Comparison of ENCODE assay signal across 8 cellular contexts in the genomic region with DNA sequence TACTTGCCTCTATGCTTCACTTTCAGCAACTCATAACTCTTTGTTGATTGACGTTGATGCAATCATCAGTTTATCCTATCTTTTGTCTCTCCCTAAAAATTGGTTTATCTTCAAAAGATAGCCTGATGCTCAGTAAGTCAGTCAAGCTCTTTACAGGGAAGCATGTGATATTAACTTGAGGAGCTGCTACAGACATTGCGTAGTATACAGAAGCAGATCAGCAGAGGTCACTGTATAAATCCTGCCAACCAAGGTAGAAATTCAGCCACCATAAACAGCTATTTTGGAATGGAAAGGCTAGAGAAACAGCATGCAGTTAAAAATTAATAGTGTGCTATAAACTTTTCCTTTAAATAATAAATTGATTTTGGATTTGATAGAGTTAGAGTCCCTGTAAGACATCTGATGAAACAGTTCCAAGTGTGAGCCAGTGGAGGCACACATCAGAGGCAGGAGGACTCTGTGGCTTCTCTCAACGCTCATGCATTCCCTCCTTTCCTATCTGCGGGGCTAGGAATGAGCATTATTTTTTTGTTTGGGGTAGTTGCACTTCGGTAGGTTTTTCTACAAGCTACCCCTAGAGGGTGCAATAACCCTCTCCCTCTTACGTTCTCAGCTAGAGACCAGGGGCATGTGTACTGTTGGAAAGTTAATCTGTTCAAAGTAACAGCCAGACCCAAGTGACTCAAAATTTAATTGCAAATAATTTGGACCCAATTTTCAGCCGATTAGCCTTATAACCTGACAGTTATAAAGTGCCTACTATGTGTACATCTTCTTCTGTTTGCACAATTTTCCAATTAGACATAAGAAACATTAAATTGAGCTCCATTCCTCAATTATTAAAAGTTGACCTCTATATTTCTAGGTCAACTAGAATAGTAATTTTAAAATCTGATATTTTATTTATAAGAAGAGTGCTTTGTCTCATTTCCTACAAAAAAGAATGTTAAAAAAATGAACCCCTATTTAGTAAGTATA.
DNase-seq lines count a peak whose midpoint lies in the region; ATAC-seq and TF ChIP-seq lines count a peak whose summit lies in the region.

No MANE protein-coding gene starts in this region.

- TF ChIP-seq CTCF in GM10266 (IDR thresholded peaks at IDR 0.05; ENCODE audit: control insufficient read depth, insufficient read depth, low read depth, missing control alignments) (peak; percentile 56), right lobe of liver (IDR thresholded peaks at IDR 0.05) (peak; percentile 60 to 73 (median 69))

- DNase-seq in GM10266 (ENCODE audit: extremely low spot score), result peak; percentile 30
- DNase-seq in NCI-H345 treated with DMSO at 0.1 percent for 48 hours (lab: John Stamatoyannopoulos, UW; ENCODE audit: unreplicated experiment), result peak; percentile 41
- DNase-seq in cerebellar cortex (ENCODE audit: low spot score), result peak; percentile 4
- no peak for DNase-seq in right lobe of liver
- DNase-seq in DMS114 treated with DMSO at 0.1 percent for 48 hours (lab: John Stamatoyannopoulos, UW; ENCODE audit: unreplicated experiment), result no peak
- DNase-seq in stimulated activated CD8-positive, alpha-beta memory T cell treated with anti-CD3 and anti-CD28 coated beads, Interleukin-4, amount 100 ng/mL, for 48 hours, result no peak
- DNase-seq in activated naive CD8-positive, alpha-beta T cell treated with anti-CD3 and anti-CD28 coated beads for 36 hours, result no peak

- H3K27me3 Mint-ChIP-seq in activated naive CD8-positive, alpha-beta T cell treated with anti-CD3 and anti-CD28 coated beads for 36 hours, result no peaks in the 10 kb centered on the region

- H3K4me1 Mint-ChIP-seq in activated naive CD8-positive, alpha-beta T cell treated with anti-CD3 and anti-CD28 coated beads for 36 hours, result no peaks in the 10 kb centered on the region

- no peaks in the 10 kb centered on the region for H3K9me3 Mint-ChIP-seq in activated naive CD8-positive, alpha-beta T cell treated with anti-CD3 and anti-CD28 coated beads for 36 hours

- H3K4me3 ChIP-seq in right lobe of liver, result no peak overlapping the region

- no peaks in the 10 kb centered on the region for H3K4me1 ChIP-seq in right lobe of liver

- H3K9me3 ChIP-seq in right lobe of liver, result no peaks in the 10 kb centered on the region

- H3K36me3 Mint-ChIP-seq in activated naive CD8-positive, alpha-beta T cell treated with anti-CD3 and anti-CD28 coated beads for 36 hours, result no peaks in the 10 kb centered on the region

- ATAC-seq in HG03060 (IDR thresholded peaks at IDR 0.05; ENCODE audit: low read depth, unreplicated experiment) (peak; percentile 47), right lobe of liver (peak; percentile 79 to 91 (median 84))

- no peak overlapping the region for H3K4me3 Mint-ChIP-seq in activated naive CD8-positive, alpha-beta T cell treated with anti-CD3 and anti-CD28 coated beads for 36 hours

- no peak for TF ChIP-seq POLR2A in right lobe of liver (IDR thresholded peaks at IDR 0.05)

- H3K36me3 ChIP-seq in right lobe of liver, result no peaks in the 10 kb centered on the region

- H3K27ac Mint-ChIP-seq in activated naive CD8-positive, alpha-beta T cell treated with anti-CD3 and anti-CD28 coated beads for 36 hours, result no peak overlapping the region

- no peak overlapping the region for H3K27ac ChIP-seq in right lobe of liver

- intact Hi-C loops in right lobe of liver (cut with DNase I), result no loop called here

- 19% methylated on average over 7 of the region's 7 CpGs for WGBS in right lobe of liver (ENCODE audit: insufficient coverage, low coverage, low lambda C conversion rate, missing lambda C conversion rate)

- H3K27me3 ChIP-seq in right lobe of liver, result no peaks in the 10 kb centered on the region

Comparison
In these comparisons a context has a peak if more than half of its experiments do, and no peak if none do; other contexts are left out.
1. DNase-seq: peak in GM10266 (single experiment), NCI-H345 treated with DMSO at 0.1 percent for 48 hours (single experiment) and cerebellar cortex (single experiment); none in right lobe of liver (0 of 3), DMS114 treated with DMSO at 0.1 percent for 48 hours (single experiment), stimulated activated CD8-positive, alpha-beta memory T cell treated with anti-CD3 and anti-CD28 coated beads, Interleukin-4, amount 100 ng/mL, for 48 hours (single experiment) and activated naive CD8-positive, alpha-beta T cell treated with anti-CD3 and anti-CD28 coated beads for 36 hours (single experiment).